ENCODE assay signal across 8 cellular contexts in the genomic region with DNA sequence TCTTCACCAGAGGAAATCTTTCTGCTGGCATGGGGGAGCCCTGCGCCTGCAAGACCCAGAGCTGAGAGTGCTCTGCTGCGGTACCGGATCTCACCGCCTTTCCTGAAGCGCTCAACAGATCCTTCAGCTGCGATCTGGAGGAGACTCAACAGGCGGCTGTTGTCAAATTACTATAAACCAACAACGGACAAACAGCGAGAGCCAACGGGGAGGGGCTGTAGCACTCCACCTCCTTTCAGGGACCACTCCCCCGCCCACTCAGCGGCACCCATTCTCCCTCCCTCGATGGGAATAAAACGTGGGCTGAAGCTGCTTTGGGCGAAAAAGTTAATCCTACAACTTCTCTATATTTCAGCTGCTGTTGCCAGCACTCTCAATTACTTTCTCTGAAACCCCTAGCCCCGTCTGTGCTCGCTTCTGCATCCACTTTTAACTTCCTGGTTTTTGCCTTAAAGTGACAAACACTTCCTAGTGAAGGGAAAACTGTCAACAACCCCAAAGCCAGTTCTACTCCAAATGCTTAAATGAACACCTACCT. TPM values are rescaled to one million over a fixed set of nuclear protein-coding genes. Genes with fewer than 3 reads are reported as not detected.
DNase-seq lines count a peak whose midpoint lies in the region; ATAC-seq and TF ChIP-seq lines count a peak whose summit lies in the region.

A gene with protein sequence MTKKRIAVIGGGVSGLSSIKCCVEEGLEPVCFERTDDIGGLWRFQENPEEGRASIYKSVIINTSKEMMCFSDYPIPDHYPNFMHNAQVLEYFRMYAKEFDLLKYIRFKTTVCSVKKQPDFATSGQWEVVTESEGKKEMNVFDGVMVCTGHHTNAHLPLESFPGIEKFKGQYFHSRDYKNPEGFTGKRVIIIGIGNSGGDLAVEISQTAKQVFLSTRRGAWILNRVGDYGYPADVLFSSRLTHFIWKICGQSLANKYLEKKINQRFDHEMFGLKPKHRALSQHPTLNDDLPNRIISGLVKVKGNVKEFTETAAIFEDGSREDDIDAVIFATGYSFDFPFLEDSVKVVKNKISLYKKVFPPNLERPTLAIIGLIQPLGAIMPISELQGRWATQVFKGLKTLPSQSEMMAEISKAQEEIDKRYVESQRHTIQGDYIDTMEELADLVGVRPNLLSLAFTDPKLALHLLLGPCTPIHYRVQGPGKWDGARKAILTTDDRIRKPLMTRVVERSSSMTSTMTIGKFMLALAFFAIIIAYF (minus strand): TSS at position 147 of the 538 bp plus-strand sequence. CDS start 310 bp downstream, outside the sequence.

- peak; percentile 71 for ATAC-seq in HG02678 (IDR thresholded peaks at IDR 0.05; ENCODE audit: unreplicated experiment)

- DNase-seq in NCI-H510A treated with DMSO at 0.1 percent for 48 hours (lab: John Stamatoyannopoulos, UW) = peak; percentile 46
- peak; percentile 9 for DNase-seq in activated T-cell treated with anti-CD3 and anti-CD28 coated beads for 24 hours (ENCODE audit: low read depth)
- DNase-seq in erythroblast (lab: John Stamatoyannopoulos, UW) = peak; percentile 67 to 82
- DNase-seq in mucosa of gallbladder (ENCODE audit: low spot score) = peak; percentile 76
- peak; percentile 19 to 29 for DNase-seq in stimulated activated CD8-positive, alpha-beta memory T cell treated with anti-CD3 and anti-CD28 coated beads, Interleukin-7, amount 100 ng/mL, for 4 hours (ENCODE audit: low read depth in 2 of 2)
- DNase-seq in SW 1271 (lab: John Stamatoyannopoulos, UW) = no peak

- TF ChIP-seq POLR2A in erythroblast (IDR thresholded peaks at IDR 0.05; ENCODE audit: low read length) = peak; percentile 52

- H3K4me3 ChIP-seq in GM08714 (ENCODE audit: low read length) = peak within 1 kb of the TSS; percentile 75

RNA-seq across cellular contexts. Expression of the gene that starts here (rescaled TPM):
- total RNA-seq in mucosa of gallbladder = 52.9 TPM

Comparison
In these comparisons a context has a peak if more than half of its experiments do, and no peak if none do; other contexts are left out.
1. DNase-seq: peak in NCI-H510A treated with DMSO at 0.1 percent for 48 hours (single experiment), activated T-cell treated with anti-CD3 and anti-CD28 coated beads for 24 hours (single experiment), erythroblast (2 of 2), mucosa of gallbladder (single experiment) and stimulated activated CD8-positive, alpha-beta memory T cell treated with anti-CD3 and anti-CD28 coated beads, Interleukin-7, amount 100 ng/mL, for 4 hours (2 of 2); none in SW 1271 (0 of 2).